9 cellular contexts compared by ENCODE assay signal in genomic region chr1:85894651-85895050, GRCh38.
A peak's percentile ranks its signal among the peaks of the same experiment; 100 is the strongest.
DNase-seq lines count a peak whose midpoint lies in the region; ATAC-seq, FAIRE-seq and TF ChIP-seq lines count a peak whose summit lies in the region.
"Had no signal": no experiment of that assay in that cellular context is flagged by ENCODE, and none has a peak within 500 bp of the region (broad histone marks: within the 10 kb centered on the region; RNA-seq: fewer than 3 reads in every experiment).

No MANE protein-coding gene starts in this region.

- H3K9ac ChIP-seq in astrocyte (ENCODE audit: low read length) = no peak overlapping the region

- H3K4me3 ChIP-seq in H7 (ENCODE audit: insufficient read depth, low read depth, low read length) (no peak overlapping the region), NB4 (ENCODE audit: low read depth, low read length) (no peak overlapping the region), astrocyte (ENCODE audit: insufficient read depth, low read depth, low read length) (no peak overlapping the region)

- H3K79me2 ChIP-seq in astrocyte (ENCODE audit: insufficient read depth, low read length) = no peaks in the 10 kb centered on the region

- H3K4me1 ChIP-seq in astrocyte (ENCODE audit: insufficient read depth, low read length) = no peaks in the 10 kb centered on the region

- H3K27ac ChIP-seq in astrocyte (ENCODE audit: low read depth, low read length) = no peak overlapping the region

- no peak overlapping the region for H2AFZ ChIP-seq in astrocyte (ENCODE audit: low read depth, low read length)

- no peak overlapping the region for H3K4me3 Mint-ChIP-seq in astrocyte (ENCODE audit: unreplicated experiment)
- H3K4me3 Mint-ChIP-seq: activated naive CD4-positive, alpha-beta T cell treated with anti-CD3 and anti-CD28 coated beads, Interleukin-2, amount 50 U/mL, for 24 hours had no signal

- H3K4me2 ChIP-seq in astrocyte (ENCODE audit: low read length) = no peak overlapping the region

- no peaks in the 10 kb centered on the region for H3K27me3 ChIP-seq in H7 (ENCODE audit: control insufficient read depth, insufficient read depth, low read length)
- no peaks in the 10 kb centered on the region for H3K27me3 ChIP-seq in astrocyte (ENCODE audit: insufficient read depth, low read length)

- no peaks in the 10 kb centered on the region for H3K9me3 ChIP-seq in astrocyte (ENCODE audit: insufficient read depth, low read depth, low read length)

- DNase-seq in NCI-H2107 treated with DMSO at 0.1 percent for 48 hours (lab: John Stamatoyannopoulos, UW; ENCODE audit: unreplicated experiment) = peak; percentile 1
- DNase-seq in NCI-H2107 (lab: John Stamatoyannopoulos, UW) = no peak
- DNase-seq in H7 = peak; percentile 47
- peak; percentile 35 for DNase-seq in NB4 (ENCODE audit: low read depth)
- DNase-seq in astrocyte (ENCODE audit: low read depth) = peak; percentile 4
- no peak for DNase-seq in left lobe of liver (ENCODE audit: low spot score)
- DNase-seq in omental fat pad (ENCODE audit: low spot score) = no peak
- DNase-seq in NCI-H2227 treated with DMSO at 0.1 percent for 48 hours (lab: John Stamatoyannopoulos, UW) = no peak

- no peak overlapping the region for H3K27ac Mint-ChIP-seq in astrocyte (ENCODE audit: unreplicated experiment)
- H3K27ac Mint-ChIP-seq: activated naive CD4-positive, alpha-beta T cell treated with anti-CD3 and anti-CD28 coated beads, Interleukin-2, amount 50 U/mL, for 24 hours had no signal

- H4K20me1 ChIP-seq in astrocyte (ENCODE audit: insufficient read depth, low read length) = no peaks in the 10 kb centered on the region

- ATAC-seq in left lobe of liver (peak; percentile 71), omental fat pad (ENCODE audit: low FRiP score) (no peak)

- H3K27me3 Mint-ChIP-seq in astrocyte (ENCODE audit: low read depth, unreplicated experiment) = no peaks in the 10 kb centered on the region

- H3K36me3 ChIP-seq in H7 (replicated peaks; ENCODE audit: control insufficient read depth, insufficient read depth, low read length) = no peaks in the 10 kb centered on the region
- H3K36me3 ChIP-seq in astrocyte (ENCODE audit: insufficient read depth, low read length) = no peaks in the 10 kb centered on the region

- H3K4me1 Mint-ChIP-seq in astrocyte (ENCODE audit: low read depth, unreplicated experiment) = peaks cover 14% of the 10 kb centered on the region
- H3K4me1 Mint-ChIP-seq: activated naive CD4-positive, alpha-beta T cell treated with anti-CD3 and anti-CD28 coated beads, Interleukin-2, amount 50 U/mL, for 24 hours had no signal

- H3K9me3 Mint-ChIP-seq in astrocyte (ENCODE audit: unreplicated experiment) = no peaks in the 10 kb centered on the region
- H3K9me3 Mint-ChIP-seq: activated naive CD4-positive, alpha-beta T cell treated with anti-CD3 and anti-CD28 coated beads, Interleukin-2, amount 50 U/mL, for 24 hours had no signal

- no peaks in the 10 kb centered on the region for H3K36me3 Mint-ChIP-seq in astrocyte (ENCODE audit: low read depth, unreplicated experiment)
- H3K36me3 Mint-ChIP-seq: activated naive CD4-positive, alpha-beta T cell treated with anti-CD3 and anti-CD28 coated beads, Interleukin-2, amount 50 U/mL, for 24 hours had no signal

- no peak for TF ChIP-seq POLR2A in NB4 (IDR thresholded peaks at IDR 0.05; ENCODE audit: extremely low read depth, insufficient read length)

- TF ChIP-seq CTCF in NB4 (IDR thresholded peaks at IDR 0.05; ENCODE audit: low read depth, low read length) (peak; percentile 30), astrocyte (IDR thresholded peaks at IDR 0.05; ENCODE audit: insufficient read depth, low read depth, low read length) (peak; percentile 52), omental fat pad (IDR thresholded peaks at IDR 0.05) (no peak)

- FAIRE-seq in astrocyte (lab: Jason Lieb, UNC) = no peak

Comparison
In these comparisons a context has a peak if more than half of its experiments do, and no peak if none do; other contexts are left out.
1. DNase-seq: peak in NCI-H2107 treated with DMSO at 0.1 percent for 48 hours (single experiment), H7 (single experiment), NB4 (single experiment) and astrocyte (single experiment); none in NCI-H2107 (single experiment), left lobe of liver (single experiment), omental fat pad (single experiment) and NCI-H2227 treated with DMSO at 0.1 percent for 48 hours (single experiment).
2. CTCF ChIP-seq: peak in NB4 (single experiment) and astrocyte (single experiment); none in omental fat pad (0 of 3).